Comparison of ENCODE assay signal across 12 cellular contexts in genomic region chr11:34318111-34319037, GRCh38. TPM values are rescaled to one million over a fixed set of nuclear protein-coding genes. Genes with fewer than 3 reads are reported as not detected.
A peak's percentile ranks its signal among the peaks of the same experiment; 100 is the strongest.
DNase-seq lines count a peak whose midpoint lies in the region; ATAC-seq and TF ChIP-seq lines count a peak whose summit lies in the region.
"Had no signal": no experiment of that assay in that cellular context is flagged by ENCODE, and none has a peak within 500 bp of the region (broad histone marks: within the 10 kb centered on the region; RNA-seq: fewer than 3 reads in every experiment).

No MANE protein-coding gene starts in this region.

- H3K36me3 Mint-ChIP-seq in T-helper 2 cell treated with Interferon-gamma antibody and Interleukin-4, amounts not matched to agents 5 μg/mL and 100 μg/mL, for 36 hours (ENCODE audit: low read depth), result no peaks in the 10 kb centered on the region

- intact Hi-C loops in vagina (cut with DNase I), result no loop called here

- TF ChIP-seq CTCF in vagina (IDR thresholded peaks at IDR 0.05) (no peak), coronary artery (IDR thresholded peaks at IDR 0.05) (no peak)

- peaks cover 6% of the 10 kb centered on the region for H3K4me1 Mint-ChIP-seq in T-helper 2 cell treated with Interferon-gamma antibody and Interleukin-4, amounts not matched to agents 5 μg/mL and 100 μg/mL, for 36 hours (ENCODE audit: low read depth)

- H3K4me1 ChIP-seq in vagina, result no peaks in the 10 kb centered on the region

- H3K27ac ChIP-seq in vagina (peak overlapping the region; percentile 33), coronary artery (peak overlapping the region in 1 of 2 donors; percentile 18)
- H3K27ac ChIP-seq: SK-N-MC had no signal

- H3K27ac Mint-ChIP-seq in T-helper 2 cell treated with Interferon-gamma antibody and Interleukin-4, amounts not matched to agents 5 μg/mL and 100 μg/mL, for 36 hours, result peak overlapping the region; percentile 11
- H3K27ac Mint-ChIP-seq: activated CD4-positive, alpha-beta T cell treated with anti-CD3 and anti-CD28 coated beads, Interleukin-2, amount 10 ng/mL, durations not matched to agents 7 days and 5 days had no signal

- H3K9me3 Mint-ChIP-seq in T-helper 2 cell treated with Interferon-gamma antibody and Interleukin-4, amounts not matched to agents 5 μg/mL and 100 μg/mL, for 36 hours, result no peaks in the 10 kb centered on the region
- H3K9me3 Mint-ChIP-seq: activated CD4-positive, alpha-beta T cell treated with anti-CD3 and anti-CD28 coated beads, Interleukin-2, amount 10 ng/mL, durations not matched to agents 7 days and 5 days had no signal

- H3K36me3 ChIP-seq in vagina, result no peaks in the 10 kb centered on the region

- TF ChIP-seq POLR2A in vagina (IDR thresholded peaks at IDR 0.05), result no peak

- no peak for ATAC-seq in HG03521 (IDR thresholded peaks at IDR 0.05; ENCODE audit: unreplicated experiment)

- no peak for DNase-seq in T-helper 2 cell treated with Interferon-gamma antibody and Interleukin-4, amounts not matched to agents 5 μg/mL and 100 μg/mL, for 36 hours (ENCODE audit: low spot score)
- DNase-seq in T-helper 2 cell (no peak), amniotic epithelial cell (ENCODE audit: low read depth) (peak; percentile 99), kidney tubule cell (ENCODE audit: low spot score) (peak; percentile 81), vagina (ENCODE audit: extremely low spot score in 2 of 2) (no peak), coronary artery (ENCODE audit: low spot score) (no peak), SK-N-DZ (ENCODE audit: low spot score) (no peak)
- DNase-seq: activated CD4-positive, alpha-beta T cell treated with anti-CD3 and anti-CD28 coated beads, Interleukin-2, amount 10 ng/mL, durations not matched to agents 7 days and 5 days; hippocampal formation; Kasumi-1 had no signal

- H3K27me3 ChIP-seq in vagina, result no peaks in the 10 kb centered on the region

- H3K4me3 ChIP-seq in vagina (no peak overlapping the region), coronary artery (no peak overlapping the region)
- H3K4me3 ChIP-seq: SK-N-MC had no signal

- no peaks in the 10 kb centered on the region for H3K9me3 ChIP-seq in vagina

- peaks cover 3% of the 10 kb centered on the region for H3K27me3 Mint-ChIP-seq in T-helper 2 cell treated with Interferon-gamma antibody and Interleukin-4, amounts not matched to agents 5 μg/mL and 100 μg/mL, for 36 hours (ENCODE audit: low read depth)

- H3K4me3 Mint-ChIP-seq in T-helper 2 cell treated with Interferon-gamma antibody and Interleukin-4, amounts not matched to agents 5 μg/mL and 100 μg/mL, for 36 hours, result no peak overlapping the region
- H3K4me3 Mint-ChIP-seq: activated CD4-positive, alpha-beta T cell treated with anti-CD3 and anti-CD28 coated beads, Interleukin-2, amount 10 ng/mL, durations not matched to agents 7 days and 5 days had no signal

RNA-seq across cellular contexts. Expression of gene ABTB2, which starts 39.4 kb away (rescaled TPM):
- total RNA-seq in vagina, result 10.8 TPM
- 0.03 TPM in 1 of 2 replicates, not detected in the other for polyA plus RNA-seq in SK-N-DZ (2014; cell fraction: cytosol; rRNA removed)
- not detected in 2 replicates for polyA plus RNA-seq in SK-N-DZ (2014; cell fraction: nucleus; rRNA removed)

Comparison
In these comparisons a context has a peak if more than half of its experiments do, and no peak if none do; other contexts are left out.
1. DNase-seq: peak in amniotic epithelial cell (single experiment) and kidney tubule cell (single experiment); none in T-helper 2 cell treated with Interferon-gamma antibody and Interleukin-4, amounts not matched to agents 5 μg/mL and 100 μg/mL, for 36 hours (single experiment), T-helper 2 cell (0 of 5), vagina (0 of 2), coronary artery (single experiment) and SK-N-DZ (single experiment).